Comparison of ENCODE assay signal across 8 cellular contexts in the genomic region with DNA sequence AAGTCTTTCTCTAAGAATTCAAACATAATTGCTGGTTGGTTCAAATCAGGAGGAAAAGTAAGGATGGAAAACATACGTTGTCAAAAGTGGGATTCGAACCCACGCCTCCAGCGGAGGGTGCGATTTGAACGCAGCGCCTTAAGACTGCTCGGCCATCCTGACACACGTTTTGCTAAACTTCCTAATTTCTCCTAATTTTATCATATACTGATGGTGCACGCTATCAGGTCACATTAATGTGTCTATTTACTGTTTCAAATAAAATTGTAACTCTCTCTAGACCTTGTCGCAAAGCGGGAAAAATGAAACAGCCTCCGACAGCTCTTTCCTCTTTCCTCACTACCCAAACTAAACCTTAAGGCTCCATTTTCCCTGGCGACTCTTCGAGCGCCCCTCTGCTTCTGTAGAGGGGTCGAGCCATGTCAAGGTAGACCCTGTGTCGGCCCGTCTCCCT. TPM values are rescaled to one million over a fixed set of nuclear protein-coding genes. Genes with fewer than 3 reads are reported as not detected.
DNase-seq lines count a peak whose midpoint lies in the region; ATAC-seq and TF ChIP-seq lines count a peak whose summit lies in the region.
"Not testable (repeated sequence)": the region's sequence is repeated elsewhere in the genome, so short reads cannot be mapped to it uniquely, and the experiment has no call there.

No MANE protein-coding gene starts in this region.

- not testable (repeated sequence) for H3K9me2 ChIP-seq in DOHH2 (replicated peaks; ENCODE audit: control insufficient read depth, low read length)

- H3K9me3 ChIP-seq in DOHH2 (ENCODE audit: control insufficient read depth, insufficient read depth, low read length); colonic mucosa; iPS-15b (ENCODE audit: control insufficient read depth, insufficient read depth, low read length); neural progenitor cell (ENCODE audit: low read depth); thyroid gland: not testable (repeated sequence)

- 2 to 4% methylated on average over 15 to 19 of the region's 19 CpGs for WGBS in thyroid gland, 2 donors

- not testable (repeated sequence) for H3K27me3 ChIP-seq in DOHH2 (ENCODE audit: control insufficient read depth, low read length); colonic mucosa; iPS-15b (ENCODE audit: control insufficient read depth, insufficient read depth, low read length); thyroid gland
- H3K27me3 ChIP-seq in neural progenitor cell = peaks cover 18% of the 10 kb centered on the region

- TF ChIP-seq POLR2A in thyroid gland (IDR thresholded peaks at IDR 0.05) = not testable (repeated sequence)

- H3K36me3 Mint-ChIP-seq in neural progenitor cell = not testable (repeated sequence)

- not testable (repeated sequence) for H3F3A ChIP-seq in DOHH2 (ENCODE audit: control insufficient read depth, insufficient read depth)
- H3F3A ChIP-seq in neural progenitor cell (ENCODE audit: low read depth) = peaks cover 13% of the 10 kb centered on the region

- peak overlapping the region; percentile 99 for H3K27ac Mint-ChIP-seq in neural progenitor cell

- not testable (repeated sequence) for TF ChIP-seq CTCF in DOHH2 (IDR thresholded peaks at IDR 0.05; ENCODE audit: low read depth, low read length, poor library complexity, severe bottlenecking); colonic mucosa (IDR thresholded peaks at IDR 0.05); neural progenitor cell (IDR thresholded peaks at IDR 0.05); thyroid gland (IDR thresholded peaks at IDR 0.05)

- H3K4me1 Mint-ChIP-seq in neural progenitor cell = not testable (repeated sequence)

- peak; percentile 83 for DNase-seq in NCI-H748 (lab: John Stamatoyannopoulos, UW; ENCODE audit: unreplicated experiment)
- peak; percentile 47 for DNase-seq in activated CD4-positive, alpha-beta T cell treated with anti-CD3 and anti-CD28 coated beads for 48 hours
- DNase-seq in colonic mucosa, thyroid gland: not testable (repeated sequence)
- DNase-seq in neural progenitor cell (ENCODE audit: low spot score) = peak; percentile 66

- H4K20me1 ChIP-seq in DOHH2 (ENCODE audit: control insufficient read depth, insufficient read depth, low read depth, low read length); neural progenitor cell (ENCODE audit: low read depth): not testable (repeated sequence)

- H3K9ac ChIP-seq in colonic mucosa (ENCODE audit: low read depth in 2 of 2, low read length in 2 of 2) (peak overlapping the region in 1 of 2 donors; percentile 43), iPS-15b (ENCODE audit: low read depth, low read length) (peak overlapping the region; percentile 60)
- not testable (repeated sequence) for H3K9ac ChIP-seq in neural progenitor cell

- H3K9me3 Mint-ChIP-seq in neural progenitor cell = not testable (repeated sequence)

- H3K4me2 ChIP-seq in DOHH2 (ENCODE audit: low read length) = peak overlapping the region; percentile 59
- H3K4me2 ChIP-seq in neural progenitor cell = peak overlapping the region; percentile 65

- H3K4me3 Mint-ChIP-seq in neural progenitor cell = peak overlapping the region; percentile 88

- not testable (repeated sequence) for H3K36me3 ChIP-seq in DOHH2 (ENCODE audit: control insufficient read depth, low read length); colonic mucosa; iPS-15b (ENCODE audit: control insufficient read depth, insufficient read depth, low read length); neural progenitor cell; thyroid gland

- ATAC-seq in HG02981 (IDR thresholded peaks at IDR 0.05; ENCODE audit: unreplicated experiment) = peak; percentile 14

- not testable (repeated sequence) for H3K27ac ChIP-seq in DOHH2 (ENCODE audit: low read depth, low read length); neural progenitor cell
- H3K27ac ChIP-seq in colonic mucosa = peak overlapping the region; percentile 55
- H3K27ac ChIP-seq in thyroid gland = peak overlapping the region in 2 of 3 donors; percentile 55 to 63

- peak overlapping the region; percentile 73 for H2AFZ ChIP-seq in neural progenitor cell (replicated peaks)

- H3K27me3 Mint-ChIP-seq in neural progenitor cell (ENCODE audit: insufficient read depth, low read depth) = peaks cover 17% of the 10 kb centered on the region

- H3K4me3 ChIP-seq in DOHH2 (ENCODE audit: low read length) (peak overlapping the region; percentile 70), colonic mucosa (peak overlapping the region; percentile 36), iPS-15b (ENCODE audit: low read depth, low read length) (peak overlapping the region; percentile 69), neural progenitor cell (peak overlapping the region; percentile 54), thyroid gland (replicated peaks in 1 of 3) (peak overlapping the region in 1 of 3 donors; percentile 24)

- intact Hi-C loops in colonic mucosa (cut with DNase I); thyroid gland (cut with DNase I): not testable (repeated sequence)

- H3K4me1 ChIP-seq in DOHH2 (ENCODE audit: control insufficient read depth, low read length); colonic mucosa; iPS-15b (ENCODE audit: control insufficient read depth, insufficient read depth, low read length); neural progenitor cell; thyroid gland: not testable (repeated sequence)

- H3K79me2 ChIP-seq in DOHH2 (ENCODE audit: control insufficient read depth, low read length); neural progenitor cell (ENCODE audit: low read depth): not testable (repeated sequence)

RNA-seq across cellular contexts. Expression of a gene that starts 19.1 kb away (rescaled TPM):
- 1 to 10 TPM in 1 of 2 donors, under 1 TPM in 1; 0.22 to 2.4 TPM for total RNA-seq in colonic mucosa
- total RNA-seq in neural progenitor cell (ENCODE audit: low replicate concordance) = not detected in 2 replicates
- 1 to 10 TPM in 2 of 4 donors, under 1 TPM in 1, not detected in 1; 0.83 to 1.1 (median 1.0) TPM for total RNA-seq in thyroid gland

RNA-seq across cellular contexts. Expression of a gene that starts 51.0 kb away (rescaled TPM):
- total RNA-seq in colonic mucosa = 1 to 10 TPM; 1.3 to 8.9 TPM
- total RNA-seq in neural progenitor cell (ENCODE audit: low replicate concordance) = 0.15 TPM in 1 of 2 replicates, not detected in the other
- 10 to 100 TPM in 2 of 4 donors, 1 to 10 TPM in 2; 4.1 to 12.0 (median 7.7) TPM for total RNA-seq in thyroid gland
